Comparison of ENCODE assay signal across 20 cellular contexts in genomic region chr6:158366363-158366762, GRCh38. TPM values are rescaled to one million over a fixed set of nuclear protein-coding genes. Genes with fewer than 3 reads are reported as not detected.
DNase-seq lines count a peak whose midpoint lies in the region; ATAC-seq, FAIRE-seq and TF ChIP-seq lines count a peak whose summit lies in the region.
"Had no signal": no experiment of that assay in that cellular context is flagged by ENCODE, and none has a peak within 500 bp of the region (broad histone marks: within the 10 kb centered on the region; RNA-seq: fewer than 3 reads in every experiment).

No MANE protein-coding gene starts in this region.

- BruUV-seq in Caco-2 (replicated peaks; lab: Mats Ljungman, UMichigan) = no TSS peak
- BruUV-seq in K562 (replicated peaks; lab: Mats Ljungman, UMichigan) = no TSS peak

- FAIRE-seq in K562 (lab: Jason Lieb, UNC) = peak; percentile 92
- FAIRE-seq: A549, GM19239 had no signal

- POLR2A ChIA-PET in Caco-2 (lab: Charles Lee) (no interaction called here), K562 (lab: Yijun Ruan, JAX) (interaction anchor here (0.6 to 1.9 kb wide), 5 partner anchors 8 to 309 kb away, joined by 3 to 6 read pairs (median 3); no protein-coding TSS in a partner anchor)

- ATAC-seq in K562 (peak; percentile 95), HG03039 (IDR thresholded peaks at IDR 0.05; ENCODE audit: unreplicated experiment) (no peak)
- ATAC-seq: A549, Panc1 had no signal

- WGBS in K562 (ENCODE audit: insufficient coverage, low coverage, missing lambda C conversion rate) = 6% methylated on average over 6 of the region's 6 CpGs
- no CpG with 5 or more reads among the region's 6 CpGs for WGBS in mesendoderm (ENCODE audit: extremely low coverage, insufficient coverage, low lambda C conversion rate)

- peak overlapping the region; percentile 31 for H3K27ac Mint-ChIP-seq in Caco-2 (ENCODE audit: unreplicated experiment)

- no peaks in the 10 kb centered on the region for H3K36me3 ChIP-seq in Caco-2 (ENCODE audit: control insufficient read depth, insufficient read depth, low read length)
- no peaks in the 10 kb centered on the region for H3K36me3 ChIP-seq in K562 (ENCODE audit: control insufficient read depth, insufficient read depth, low read length)
- H3K36me3 ChIP-seq in mesendoderm (ENCODE audit: control insufficient read depth, insufficient read depth, low read length) = no peaks in the 10 kb centered on the region

- no peak for DNase-seq in Caco-2
- DNase-seq in OCI-M1 (lab: John Stamatoyannopoulos, UW) = peak; percentile 83
- DNase-seq in K562 (ENCODE audit: extremely low read depth in 1 of 4, low spot score in 3 of 4) = peak in 3 of 4 experiments; percentile 18 to 84 (median 69)
- no peak for DNase-seq in mesendoderm
- DNase-seq in CD1c-positive myeloid dendritic cell (ENCODE audit: extremely low spot score) = no peak
- no peak for DNase-seq in stimulated activated CD4-positive, alpha-beta T cell treated with anti-CD3 and anti-CD28 coated beads, Interleukin-2, amount 100 ng/mL, for 48 hours
- DNase-seq: EL, H7, KBM-7, NCI-H1436, NCI-H2029, NCI-H2171 treated with DMSO at 0.1 percent for 48 hours, NCI-H446 treated with DMSO at 0.1 percent for 48 hours, NCI-H748 treated with DMSO at 0.1 percent for 48 hours, SK-N-SH had no signal

- H3K9me3 Mint-ChIP-seq in Caco-2 (ENCODE audit: unreplicated experiment) = peaks cover 10% of the 10 kb centered on the region

- no peaks in the 10 kb centered on the region for H4K20me1 ChIP-seq in K562 (replicated peaks; ENCODE audit: control insufficient read depth, insufficient read depth, low read length)

- CTCF ChIA-PET in Caco-2 (lab: Charles Lee) (no interaction called here), K562 (lab: Yijun Ruan, JAX; ENCODE audit: low intra/inter-chr PET ratio) (no interaction called here)

- peaks cover 8% of the 10 kb centered on the region for H3K4me1 Mint-ChIP-seq in Caco-2 (ENCODE audit: low read depth, unreplicated experiment)

- H2BK5ac ChIP-seq in mesendoderm (ENCODE audit: low read length) = no peak overlapping the region

- H3K4ac ChIP-seq in mesendoderm (ENCODE audit: low read depth, low read length) = no peak overlapping the region

- no peaks in the 10 kb centered on the region for H3K27me3 ChIP-seq in Caco-2 (replicated peaks; ENCODE audit: control insufficient read depth, insufficient read depth, low read length)
- no peaks in the 10 kb centered on the region for H3K27me3 ChIP-seq in K562 (ENCODE audit: control insufficient read depth in 2 of 2, insufficient read depth in 2 of 2, low read length in 2 of 2)
- H3K27me3 ChIP-seq in mesendoderm (ENCODE audit: insufficient read depth, low read length, poor library complexity) = no peaks in the 10 kb centered on the region
- H3K27me3 ChIP-seq: BLaER1 treated with 17β-estradiol and CSF1 and Interleukin-3, amounts not matched to agents 10 nM and 100 nM had no signal

- H3K9me1 ChIP-seq in K562 (ENCODE audit: control insufficient read depth, insufficient read depth, low read length) = no peaks in the 10 kb centered on the region

- H3K18ac ChIP-seq in mesendoderm (ENCODE audit: low read length) = no peak overlapping the region

- no peak overlapping the region for H4K5ac ChIP-seq in mesendoderm (ENCODE audit: low read length)

- no peaks in the 10 kb centered on the region for H3K27me3 Mint-ChIP-seq in Caco-2 (ENCODE audit: insufficient read depth, unreplicated experiment)

- no peak overlapping the region for H2BK15ac ChIP-seq in mesendoderm (replicated peaks; ENCODE audit: low read depth)

- no peak overlapping the region for H4K8ac ChIP-seq in mesendoderm (ENCODE audit: low read depth, low read length)

- H3K56ac ChIP-seq in mesendoderm (ENCODE audit: low read length) = no peak overlapping the region

- no peak overlapping the region for H2BK120ac ChIP-seq in mesendoderm (ENCODE audit: low read depth, low read length)

- H3K23ac ChIP-seq in mesendoderm (ENCODE audit: low read length) = peak overlapping the region; percentile 66

- H3K36me3 Mint-ChIP-seq in Caco-2 (ENCODE audit: insufficient read depth, unreplicated experiment) = peaks cover 22% of the 10 kb centered on the region

- TF ChIP-seq POLR2A in K562 (conservative IDR thresholded peaks at IDR 0.05) = no peak

- H3K27ac ChIP-seq in K562 (ENCODE audit: extremely low read depth, low read depth, low read length) = peak overlapping the region; percentile 86
- no peak overlapping the region for H3K27ac ChIP-seq in mesendoderm (ENCODE audit: low read depth, low read length)
- H3K27ac ChIP-seq: A549; BLaER1 treated with 17β-estradiol and CSF1 and Interleukin-3, amounts not matched to agents 10 nM and 100 nM had no signal

- H3K9ac ChIP-seq in K562 (ENCODE audit: insufficient read depth in 1 of 2, low read depth in 2 of 2, low read length in 2 of 2) = peak overlapping the region; percentile 47 to 58; a peak in 3 of 4 replicates
- no peak overlapping the region for H3K9ac ChIP-seq in mesendoderm (ENCODE audit: low read length)
- H3K9ac ChIP-seq: BLaER1 treated with 17β-estradiol and CSF1 and Interleukin-3, amounts not matched to agents 10 nM and 100 nM; SK-N-SH had no signal

- H3K4me2 ChIP-seq in K562 (ENCODE audit: insufficient read depth, low read length) (peak overlapping the region; percentile 64), mesendoderm (ENCODE audit: low read length) (no peak overlapping the region)
- H3K4me2 ChIP-seq: A549, SK-N-SH had no signal

- H3K4me1 ChIP-seq in Caco-2 (no peaks in the 10 kb centered on the region), K562 (replicated peaks in 1 of 2; ENCODE audit: control insufficient read depth in 2 of 2, insufficient read depth in 2 of 2, low read length in 2 of 2) (peaks cover 3 to 19% of the 10 kb centered on the region in 2 experiments; a peak in 4 of 5 replicates), mesendoderm (ENCODE audit: control insufficient read depth, low read depth, low read length) (no peaks in the 10 kb centered on the region)
- H3K4me1 ChIP-seq: A549 had no signal

- H3K4me3 Mint-ChIP-seq in Caco-2 (ENCODE audit: unreplicated experiment) = no peak overlapping the region

- TF ChIP-seq CTCF in Caco-2 (IDR thresholded peaks at IDR 0.05; ENCODE audit: insufficient read depth in 1 of 2, low read depth in 1 of 2, low read length in 1 of 2, severe bottlenecking in 1 of 2, unreplicated experiment in 1 of 2) (no peak), K562 (IDR thresholded peaks at IDR 0.05 in 2 of 3, conservative IDR thresholded peaks at IDR 0.05 in 1 of 3; ENCODE audit: insufficient read depth in 2 of 3, low read depth in 1 of 3, low read length in 3 of 3) (no peak)

- H3K79me2 ChIP-seq in K562 (ENCODE audit: control insufficient read depth, insufficient read depth, low read length) = peaks cover 4% of the 10 kb centered on the region; the same call in 1 of the 3 replicates
- no peaks in the 10 kb centered on the region for H3K79me2 ChIP-seq in mesendoderm (ENCODE audit: control insufficient read depth, insufficient read depth, low read length)

- H3K4me3 ChIP-seq in Caco-2 (ENCODE audit: low read depth, low read length) = no peak overlapping the region
- no peak overlapping the region for H3K4me3 ChIP-seq in K562
- no peak overlapping the region for H3K4me3 ChIP-seq in mesendoderm (ENCODE audit: low read length)
- H3K4me3 ChIP-seq: A549; BLaER1 treated with 17β-estradiol and CSF1 and Interleukin-3, amounts not matched to agents 10 nM and 100 nM had no signal

- TF ChIP-seq EP300 in K562 (IDR thresholded peaks at IDR 0.05; ENCODE audit: low read length) = peak; percentile 55

- no peak overlapping the region for H2AK5ac ChIP-seq in mesendoderm (ENCODE audit: low read length)

- no peak for TF ChIP-seq RAD21 in K562 (CRISPR knock-in tag; conservative IDR thresholded peaks at IDR 0.05 in 1 of 2, IDR thresholded peaks at IDR 0.05 in 1 of 2)

- peaks cover 6% of the 10 kb centered on the region for H3K79me1 ChIP-seq in mesendoderm (ENCODE audit: low read length)

- intact Hi-C loops in Caco-2 (cut with micrococcal nuclease; ENCODE audit: unreplicated experiment) (no loop called here), K562 (cut with micrococcal nuclease) (loop anchor here (10.0 kb wide), 1 partner anchor 132 kb away; no protein-coding TSS in a partner anchor)

- in situ Hi-C loops in K562 (cut with MboI) = no loop called here

- peak overlapping the region; percentile 83 for H2AFZ ChIP-seq in K562 (ENCODE audit: low read depth, low read length)

- H3K9me3 ChIP-seq in Caco-2 (no peaks in the 10 kb centered on the region), K562 (replicated peaks; ENCODE audit: control insufficient read depth, insufficient read depth, low read depth, low read length) (no peaks in the 10 kb centered on the region)
- H3K9me3 ChIP-seq: A549, SK-N-SH had no signal

RNA-seq across cellular contexts. Expression of gene TULP4, which starts 54.1 kb away (rescaled TPM):
- total RNA-seq in Caco-2 (2022) (126 and 128 TPM in 2 replicates), K562 (2014; rRNA removed) (33.3 and 33.8 TPM in 2 replicates), K562 (2014; rRNA removed; fragmentation: Illumina TruSeq; extraction: Trizol) (50.4 and 52.4 TPM in 2 replicates), K562 (2015; rRNA removed; fragmentation: Illumina TruSeq; extraction: Trizol) (43.7 and 48.8 TPM in 2 replicates), K562 (2021) (42.5 and 46.9 TPM in 2 replicates)
- 55.8 and 138 TPM in 2 replicates for total RNA-seq in K562 (2011; cell fraction: chromatin; rRNA removed; ENCODE audit: low replicate concordance)
- total RNA-seq in K562 (2011; cell fraction: nucleolus; rRNA removed) = 31.7 and 40.0 TPM in 2 replicates
- 43.3 and 43.6 TPM in 2 replicates for total RNA-seq in K562 (2011; cell fraction: nucleoplasm; rRNA removed)
- polyA plus RNA-seq in K562 (2011; rRNA removed) (8.7 and 9.4 TPM in 2 replicates), K562 (2014; fragmentation: Illumina TruSeq; extraction: Trizol) (8.0 and 8.4 TPM in 2 replicates), K562 (2014; fragmentation: Nextera tagmentation; extraction: Ambion mirVana) (1 to 10 TPM; 1.2 to 4.2 TPM), K562 (2014; rRNA removed) (7.4 and 11.0 TPM in 2 replicates)
- polyA plus RNA-seq in K562 (2011; cell fraction: cytosol; rRNA removed) = 6.3 and 7.4 TPM in 2 replicates
- 9.1 and 13.4 TPM in 2 replicates for polyA plus RNA-seq in K562 (2011; cell fraction: nucleus; rRNA removed)
- polyA plus RNA-seq in K562 (2012) = 5.3 and 6.3 TPM in 2 replicates
- polyA minus RNA-seq in K562 (2011; rRNA and poly(A)+ RNA removed) = 95.3 and 111 TPM in 2 replicates
- polyA minus RNA-seq in K562 (2011; cell fraction: cytosol; rRNA and poly(A)+ RNA removed) = 43.8 and 48.1 TPM in 2 replicates
- 31.8 and 41.5 TPM in 2 replicates for polyA minus RNA-seq in K562 (2011; cell fraction: nucleus; rRNA and poly(A)+ RNA removed)
- 14.2 TPM for polyA plus RNA-seq in mesendoderm (2013, experiment 1 of 2)
- 13.1 TPM for polyA plus RNA-seq in mesendoderm (2013, experiment 2 of 2)

Comparison
In these comparisons a context has a peak if more than half of its experiments do, and no peak if none do; other contexts are left out.
1. DNase-seq: peak in OCI-M1 (single experiment) and K562 (3 of 4); none in Caco-2 (0 of 2), mesendoderm (single experiment), CD1c-positive myeloid dendritic cell (single experiment) and stimulated activated CD4-positive, alpha-beta T cell treated with anti-CD3 and anti-CD28 coated beads, Interleukin-2, amount 100 ng/mL, for 48 hours (0 of 2).